9 cellular contexts compared by ENCODE assay signal in the genomic region with DNA sequence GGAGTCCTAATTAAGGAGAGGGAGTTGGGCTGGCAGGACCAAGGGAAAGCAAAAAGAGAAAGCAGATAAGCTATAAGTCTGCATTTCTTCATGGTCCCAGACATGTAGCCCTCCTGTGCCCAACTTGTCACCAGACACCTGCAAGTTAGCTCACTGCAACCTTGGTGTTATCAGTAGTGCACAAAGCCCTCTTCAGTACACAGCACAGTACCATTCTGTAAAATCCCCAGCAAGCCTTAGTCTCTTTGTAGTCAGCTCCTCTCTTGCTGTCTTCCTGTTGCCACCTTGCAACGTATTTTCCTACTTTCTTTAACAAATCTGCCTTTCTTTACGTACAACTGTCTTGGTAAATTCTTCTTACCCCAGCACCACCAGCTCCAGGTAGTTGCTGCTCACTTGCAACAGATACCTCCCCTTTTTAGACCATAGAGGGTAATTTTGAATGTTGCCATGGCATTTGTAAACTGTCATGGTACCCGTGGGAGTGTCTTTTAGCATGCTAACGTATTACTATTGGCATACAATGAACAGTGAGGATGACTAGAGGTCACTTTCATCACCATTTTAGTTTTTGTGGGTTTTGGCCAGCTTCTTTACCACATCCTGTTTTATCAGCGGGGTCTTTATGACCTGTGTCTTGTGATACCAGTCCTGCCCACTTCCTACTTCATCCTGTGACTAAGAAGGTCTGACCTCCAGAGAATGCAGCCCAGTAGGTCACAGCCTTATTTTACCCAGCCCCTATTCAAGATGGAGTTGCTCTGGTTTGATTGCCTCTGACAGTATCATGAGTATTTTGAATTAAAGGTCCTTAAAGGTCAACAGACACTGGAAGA. TPM values are rescaled to one million over a fixed set of nuclear protein-coding genes. Genes with fewer than 3 reads are reported as not detected.
A peak's percentile ranks its signal among the peaks of the same experiment; 100 is the strongest.
DNase-seq lines count a peak whose midpoint lies in the region; ATAC-seq and TF ChIP-seq lines count a peak whose summit lies in the region.
"Had no signal": no experiment of that assay in that cellular context is flagged by ENCODE, and none has a peak within 500 bp of the region (broad histone marks: within the 10 kb centered on the region; RNA-seq: fewer than 3 reads in every experiment).

No MANE protein-coding gene starts in this region.

- H3K27ac Mint-ChIP-seq in natural killer cell treated with Interleukin-12 subunit alpha and Interleukin-12 subunit beta and Interleukin-15 and Interleukin-18, amount 100 ng/mL, for 72 hours, result peak overlapping the region; percentile 22 to 68

- no peak for TF ChIP-seq POLR2A in erythroblast (IDR thresholded peaks at IDR 0.05; ENCODE audit: low read length)

- DNase-seq in PC-9 (peak in 1 of 2 experiments; percentile 2), erythroblast (lab: John Stamatoyannopoulos, UW) (no peak), left lobe of liver (ENCODE audit: low spot score) (no peak), GM03348 (ENCODE audit: low spot score) (no peak)
- peak; percentile 64 for DNase-seq in natural killer cell treated with Interleukin-12 subunit alpha and Interleukin-12 subunit beta and Interleukin-15 and Interleukin-18, amount 100 ng/mL, for 72 hours (ENCODE audit: low spot score)

- H4K20me1 ChIP-seq in PC-9 (ENCODE audit: insufficient read depth), result no peaks in the 10 kb centered on the region

- no peaks in the 10 kb centered on the region for H3K27me3 ChIP-seq in PC-9 (ENCODE audit: insufficient read depth, low read depth)

- no peaks in the 10 kb centered on the region; the same call in 1 of the 2 replicates for H3K9me3 ChIP-seq in PC-9 (ENCODE audit: insufficient read depth, low read depth)

- H3K27ac ChIP-seq in PC-9, result no peak overlapping the region
- H3K27ac ChIP-seq: epithelial cell of prostate had no signal

- no peak overlapping the region for H3K4me3 ChIP-seq in PC-9

- peaks cover 10% of the 10 kb centered on the region for H3K9me3 Mint-ChIP-seq in natural killer cell treated with Interleukin-12 subunit alpha and Interleukin-12 subunit beta and Interleukin-15 and Interleukin-18, amount 100 ng/mL, for 72 hours

- CTCF ChIA-PET in PC-9 (lab: Charles Lee), result no interaction called here

- no peak for TF ChIP-seq CTCF in PC-9 (conservative IDR thresholded peaks at IDR 0.05)

- peak; percentile 89 for ATAC-seq in GM18909 (IDR thresholded peaks at IDR 0.05; ENCODE audit: poor library complexity, unreplicated experiment)
- peak; percentile 83 for ATAC-seq in HG02938 (IDR thresholded peaks at IDR 0.05; ENCODE audit: unreplicated experiment)
- peak; percentile 90 to 91 for ATAC-seq in natural killer cell treated with Interleukin-12 subunit alpha and Interleukin-12 subunit beta and Interleukin-15 and Interleukin-18, amount 100 ng/mL, for 72 hours
- no peak for ATAC-seq in esophagus mucosa
- no peak for ATAC-seq in left lobe of liver

- H2AFZ ChIP-seq in PC-9, result no peak overlapping the region

- H3K79me2 ChIP-seq in PC-9 (ENCODE audit: low read depth), result no peaks in the 10 kb centered on the region

- H3K4me2 ChIP-seq in PC-9, result peak overlapping the region; percentile 16; the same call in 1 of the 2 replicates

- no peaks in the 10 kb centered on the region for H3K36me3 ChIP-seq in PC-9 (ENCODE audit: low read depth)

- no TSS peak for BruUV-seq in PC-9 (replicated peaks; lab: Mats Ljungman, UMichigan)

- peaks cover 0 to 16% of the 10 kb centered on the region in 2 donors for H3K27me3 Mint-ChIP-seq in natural killer cell treated with Interleukin-12 subunit alpha and Interleukin-12 subunit beta and Interleukin-15 and Interleukin-18, amount 100 ng/mL, for 72 hours

- intact Hi-C loops in PC-9 (cut with micrococcal nuclease; ENCODE audit: unreplicated experiment), result no loop called here

- no peaks in the 10 kb centered on the region for H3K9me2 ChIP-seq in PC-9 (ENCODE audit: insufficient read depth)

- H3K4me3 Mint-ChIP-seq in natural killer cell treated with Interleukin-12 subunit alpha and Interleukin-12 subunit beta and Interleukin-15 and Interleukin-18, amount 100 ng/mL, for 72 hours, result peak overlapping the region; percentile 79

- peaks cover 10 to 19% of the 10 kb centered on the region in 2 donors for H3K4me1 Mint-ChIP-seq in natural killer cell treated with Interleukin-12 subunit alpha and Interleukin-12 subunit beta and Interleukin-15 and Interleukin-18, amount 100 ng/mL, for 72 hours (ENCODE audit: low read depth in 2 of 2)

- POLR2A ChIA-PET in PC-9 (lab: Charles Lee; ENCODE audit: unreplicated experiment), result no interaction called here

- no peaks in the 10 kb centered on the region for H3F3A ChIP-seq in PC-9 (ENCODE audit: insufficient read depth, low read depth)

- 0 out of 2 replicates have a peak, but pooled peaks cover 5% of the 10 kb centered on the region for H3K4me1 ChIP-seq in PC-9 (replicated peaks; ENCODE audit: insufficient read depth)

- no peaks in the 10 kb centered on the region for H3K36me3 Mint-ChIP-seq in natural killer cell treated with Interleukin-12 subunit alpha and Interleukin-12 subunit beta and Interleukin-15 and Interleukin-18, amount 100 ng/mL, for 72 hours

RNA-seq across cellular contexts. Expression of a gene that starts 28.3 kb away (rescaled TPM):
- total RNA-seq in PC-9 (2021) (10.6 and 14.2 TPM in 2 replicates), esophagus mucosa (7.5 TPM), left lobe of liver (3.9 TPM)
- 10 to 100 TPM; 26.7 to 35.8 TPM for total RNA-seq in natural killer cell treated with Interleukin-12 subunit alpha and Interleukin-12 subunit beta and Interleukin-15 and Interleukin-18, amount 100 ng/mL, for 72 hours

Comparison
In these comparisons a context has a peak if more than half of its experiments do, and no peak if none do; other contexts are left out.
1. ATAC-seq: peak in GM18909 (single experiment), HG02938 (single experiment) and natural killer cell treated with Interleukin-12 subunit alpha and Interleukin-12 subunit beta and Interleukin-15 and Interleukin-18, amount 100 ng/mL, for 72 hours (2 of 2); none in esophagus mucosa (single experiment) and left lobe of liver (single experiment).